In genomic region chr3:39291903-39292329, GRCh38 we compare ENCODE assay signal across 8 cellular contexts. TPM values are rescaled to one million over a fixed set of nuclear protein-coding genes. Genes with fewer than 3 reads are reported as not detected.
DNase-seq lines count a peak whose midpoint lies in the region; ATAC-seq and TF ChIP-seq lines count a peak whose summit lies in the region.

No MANE protein-coding gene starts in this region.

- H3K36me3 ChIP-seq in KMS-11 (ENCODE audit: insufficient read depth) (no peaks in the 10 kb centered on the region), SU-DHL-6 (ENCODE audit: low read length) (no peaks in the 10 kb centered on the region), cardiac muscle cell (no peaks in the 10 kb centered on the region), prostate gland (no peaks in the 10 kb centered on the region)

- peaks cover 62% of the 10 kb centered on the region for H3K4me1 Mint-ChIP-seq in activated naive CD8-positive, alpha-beta T cell (ENCODE audit: low read depth)

- no peaks in the 10 kb centered on the region for H3K36me3 Mint-ChIP-seq in activated naive CD8-positive, alpha-beta T cell

- intact Hi-C loops in prostate gland (cut with DNase I), result no loop called here

- peaks cover 44% of the 10 kb centered on the region for H3K4me1 ChIP-seq in KMS-11 (ENCODE audit: low read depth, poor library complexity, severe bottlenecking)
- H3K4me1 ChIP-seq in cardiac muscle cell (ENCODE audit: low read depth), result peaks cover 10% of the 10 kb centered on the region
- no peaks in the 10 kb centered on the region for H3K4me1 ChIP-seq in prostate gland (replicated peaks)

- 30% methylated on average over 5 of the region's 5 CpGs for WGBS in prostate gland

- no peaks in the 10 kb centered on the region for H3F3A ChIP-seq in SU-DHL-6 (ENCODE audit: insufficient read depth)

- TF ChIP-seq CTCF in KMS-11 (conservative IDR thresholded peaks at IDR 0.05; ENCODE audit: low read depth, low read length) (peak; percentile 93), SU-DHL-6 (IDR thresholded peaks at IDR 0.05; ENCODE audit: insufficient read depth, low read length, poor library complexity, severe bottlenecking) (peak; percentile 87), cardiac muscle cell (IDR thresholded peaks at IDR 0.05; ENCODE audit: low read depth, low read length) (peak; percentile 94), prostate gland (IDR thresholded peaks at IDR 0.05) (peak; percentile 71 to 83 (median 80))

- H2AFZ ChIP-seq in KMS-11 (ENCODE audit: low read depth) (peak overlapping the region; percentile 30), SU-DHL-6 (ENCODE audit: low read depth, low read length, severe bottlenecking) (no peak overlapping the region)

- H3K27me3 ChIP-seq in KMS-11 (ENCODE audit: insufficient read depth, low read depth), result no peaks in the 10 kb centered on the region
- no peaks in the 10 kb centered on the region for H3K27me3 ChIP-seq in SU-DHL-6 (ENCODE audit: low read length)
- no peaks in the 10 kb centered on the region for H3K27me3 ChIP-seq in cardiac muscle cell
- no peaks in the 10 kb centered on the region for H3K27me3 ChIP-seq in prostate gland (replicated peaks; ENCODE audit: insufficient read depth)

- H3K27ac Mint-ChIP-seq in activated naive CD8-positive, alpha-beta T cell, result peak overlapping the region; percentile 70

- peak; percentile 81 for DNase-seq in D341Med (ENCODE audit: low spot score)
- DNase-seq in cardiac muscle cell (ENCODE audit: low read depth in 1 of 2, low spot score in 1 of 2), result peak; percentile 60 to 80
- DNase-seq in prostate gland (ENCODE audit: low spot score), result peak; percentile 37

- H3K4me3 ChIP-seq in KMS-11 (IDR thresholded peaks at IDR 0.05; ENCODE audit: insufficient read depth, low read depth, low read length) (no peak overlapping the region), SU-DHL-6 (ENCODE audit: insufficient read depth, low read length, poor library complexity, severe bottlenecking) (no peak overlapping the region), cardiac muscle cell (no peak overlapping the region), prostate gland (no peak overlapping the region)

- H4K20me1 ChIP-seq in KMS-11 (ENCODE audit: insufficient read depth), result no peaks in the 10 kb centered on the region
- no peaks in the 10 kb centered on the region for H4K20me1 ChIP-seq in SU-DHL-6 (ENCODE audit: low read depth, low read length)

- ATAC-seq in GM18867 (IDR thresholded peaks at IDR 0.05; ENCODE audit: unreplicated experiment), result no peak
- ATAC-seq in HG03039 (IDR thresholded peaks at IDR 0.05; ENCODE audit: unreplicated experiment), result no peak

- H3K9ac ChIP-seq in KMS-11, result no peak overlapping the region
- H3K9ac ChIP-seq in SU-DHL-6 (ENCODE audit: low read length), result no peak overlapping the region

- H3K9me3 ChIP-seq in SU-DHL-6 (ENCODE audit: insufficient read depth, low read length), result no peaks in the 10 kb centered on the region
- no peaks in the 10 kb centered on the region for H3K9me3 ChIP-seq in cardiac muscle cell (ENCODE audit: low read depth)
- no peaks in the 10 kb centered on the region for H3K9me3 ChIP-seq in prostate gland

- no peak overlapping the region for H3K4me3 Mint-ChIP-seq in activated naive CD8-positive, alpha-beta T cell

- no peaks in the 10 kb centered on the region for H3K79me2 ChIP-seq in KMS-11 (ENCODE audit: insufficient read depth, low read depth)
- no peaks in the 10 kb centered on the region for H3K79me2 ChIP-seq in SU-DHL-6 (ENCODE audit: insufficient read depth, low read length)

- no peaks in the 10 kb centered on the region for H3K9me3 Mint-ChIP-seq in activated naive CD8-positive, alpha-beta T cell (ENCODE audit: low read depth)

- no peaks in the 10 kb centered on the region for H3K9me2 ChIP-seq in SU-DHL-6 (replicated peaks; ENCODE audit: insufficient read depth, low read length)

- H3K27me3 Mint-ChIP-seq in activated naive CD8-positive, alpha-beta T cell, result no peaks in the 10 kb centered on the region

- H3K4me2 ChIP-seq in KMS-11 (no peak overlapping the region), SU-DHL-6 (ENCODE audit: low read depth, low read length, poor library complexity, severe bottlenecking) (no peak overlapping the region)

- no peak for TF ChIP-seq POLR2A in prostate gland (IDR thresholded peaks at IDR 0.05)

- H3K27ac ChIP-seq in KMS-11 (no peak overlapping the region), SU-DHL-6 (ENCODE audit: low read depth, low read length) (no peak overlapping the region), cardiac muscle cell (no peak overlapping the region), prostate gland (no peak overlapping the region)

RNA-seq across cellular contexts. Expression of gene CX3CR1, which starts 12.1 kb away (rescaled TPM):
- total RNA-seq in cardiac muscle cell, result 0.48 and 0.56 TPM in 2 replicates
- polyA plus RNA-seq in cardiac muscle cell, result 1.4 and 2.6 TPM in 2 replicates
- 1 to 10 TPM; 2.7 to 3.4 TPM for total RNA-seq in prostate gland

RNA-seq across cellular contexts. Expression of gene CCR8, which starts 37.6 kb away (rescaled TPM):
- total RNA-seq in cardiac muscle cell, result not detected in 2 replicates
- not detected in 2 replicates for polyA plus RNA-seq in cardiac muscle cell
- not detected for total RNA-seq in prostate gland
